ENCODE assay signal across 26 cellular contexts in genomic region chr4:7299051-7299907, GRCh38.
DNase-seq lines count a peak whose midpoint lies in the region; ATAC-seq and TF ChIP-seq lines count a peak whose summit lies in the region.
"Had no signal": no experiment of that assay in that cellular context is flagged by ENCODE, and none has a peak within 500 bp of the region (broad histone marks: within the 10 kb centered on the region; RNA-seq: fewer than 3 reads in every experiment).

No MANE protein-coding gene starts in this region.

- H3K27ac ChIP-seq in HEK293 (ENCODE audit: extremely low read depth, low read depth, low read length), result no peak overlapping the region
- H3K27ac ChIP-seq in dorsolateral prefrontal cortex, result peak overlapping the region in 31 of 59 donors; percentile 2 to 87 (median 41)
- H3K27ac ChIP-seq: breast epithelium, left ventricle myocardium inferior, neutrophil, SJSA1, upper lobe of left lung had no signal

- H3K36me3 ChIP-seq in HEK293 (ENCODE audit: control insufficient read depth in 2 of 2, insufficient read depth in 1 of 2, low read length in 2 of 2), result no peaks in the 10 kb centered on the region
- H3K36me3 ChIP-seq: breast epithelium, left ventricle myocardium inferior, neutrophil, SJSA1, upper lobe of left lung had no signal

- no peak for TF ChIP-seq CTCF in HEK293 (tag by site-specific recombination; IDR thresholded peaks at IDR 0.05)
- TF ChIP-seq CTCF in dorsolateral prefrontal cortex (IDR thresholded peaks at IDR 0.05 in 54 of 56, conservative IDR thresholded peaks at IDR 0.05 in 2 of 56; ENCODE audit: low read depth in 1 of 56, partially characterized antibody in 56 of 56), result no peak
- TF ChIP-seq CTCF in neural crest cell (conservative IDR thresholded peaks at IDR 0.05), result no peak
- no peak for TF ChIP-seq CTCF in foreskin fibroblast (IDR thresholded peaks at IDR 0.05; ENCODE audit: low read depth, low read length)

- H3K27me3 Mint-ChIP-seq in neural crest cell (ENCODE audit: low read depth), result no peaks in the 10 kb centered on the region

- no peak for ATAC-seq in HG02840 (IDR thresholded peaks at IDR 0.05; ENCODE audit: low FRiP score, unreplicated experiment)
- ATAC-seq in HG03097 (IDR thresholded peaks at IDR 0.05; ENCODE audit: low FRiP score, unreplicated experiment), result no peak
- no peak for ATAC-seq in GM18907 (IDR thresholded peaks at IDR 0.05; ENCODE audit: unreplicated experiment)
- ATAC-seq: activated CD4-positive, alpha-beta T cell treated with anti-CD3 and anti-CD28 coated beads for 36 hours; activated CD8-positive, alpha-beta T cell treated with anti-CD3 and anti-CD28 coated beads for 36 hours; activated T-helper 17 cell treated with anti-CD3 and anti-CD28 coated beads, Interleukin-2, amount 50 U/mL, for 72 hours had no signal

- H3K4me3 ChIP-seq in HEK293 (ENCODE audit: low read depth, low read length) (no peak overlapping the region), dorsolateral prefrontal cortex (no peak overlapping the region), foreskin fibroblast (ENCODE audit: low read depth in 1 of 2, low read length in 2 of 2) (no peak overlapping the region)
- H3K4me3 ChIP-seq: breast epithelium, left ventricle myocardium inferior, SJSA1, upper lobe of left lung had no signal

- H3K27ac Mint-ChIP-seq in neural crest cell (ENCODE audit: unreplicated experiment), result peak overlapping the region; percentile 78
- H3K27ac Mint-ChIP-seq: activated CD4-positive, alpha-beta T cell treated with anti-CD3 and anti-CD28 coated beads for 36 hours; activated CD8-positive, alpha-beta T cell treated with anti-CD3 and anti-CD28 coated beads for 36 hours; activated naive CD4-positive, alpha-beta T cell treated with anti-CD3 and anti-CD28 coated beads, Interleukin-2, amount 50 U/mL, for 24 hours; activated T-helper 17 cell treated with anti-CD3 and anti-CD28 coated beads, Interleukin-2, amount 50 U/mL, for 72 hours; progenitor cell of endocrine pancreas had no signal

- peak overlapping the region; percentile 29 for H3K4me3 Mint-ChIP-seq in neural crest cell
- H3K4me3 Mint-ChIP-seq: activated CD4-positive, alpha-beta T cell treated with anti-CD3 and anti-CD28 coated beads for 36 hours; activated CD8-positive, alpha-beta T cell treated with anti-CD3 and anti-CD28 coated beads for 36 hours; activated naive CD4-positive, alpha-beta T cell treated with anti-CD3 and anti-CD28 coated beads, Interleukin-2, amount 50 U/mL, for 24 hours; activated T-helper 17 cell treated with anti-CD3 and anti-CD28 coated beads, Interleukin-2, amount 50 U/mL, for 72 hours had no signal

- intact Hi-C loops in dorsolateral prefrontal cortex (cut with DNase I), result loop anchor here (5.0 to 10.0 kb wide), 4 partner anchors 163 to 324 kb away; no protein-coding TSS in a partner anchor

- CTCF ChIA-PET in HEK293 (lab: Yijun Ruan, JAX), result interaction anchor here (0.8 to 0.9 kb wide), 2 partner anchors 107 to 295 kb away, joined by 3 read pairs; partner anchors contain the start of gene SORCS2

- H3K9me3 ChIP-seq in HEK293 (ENCODE audit: control insufficient read depth, insufficient read depth, low read depth, low read length), result no peaks in the 10 kb centered on the region
- H3K9me3 ChIP-seq: breast epithelium, left ventricle myocardium inferior, neutrophil, SJSA1, upper lobe of left lung had no signal

- H3K27me3 ChIP-seq in dorsolateral prefrontal cortex, result no peaks in the 10 kb centered on the region
- H3K27me3 ChIP-seq: SJSA1, upper lobe of left lung had no signal

- H3K4me1 Mint-ChIP-seq in neural crest cell, result peaks cover 45% of the 10 kb centered on the region
- H3K4me1 Mint-ChIP-seq: activated CD4-positive, alpha-beta T cell treated with anti-CD3 and anti-CD28 coated beads for 36 hours; activated naive CD4-positive, alpha-beta T cell treated with anti-CD3 and anti-CD28 coated beads, Interleukin-2, amount 50 U/mL, for 24 hours; activated T-helper 17 cell treated with anti-CD3 and anti-CD28 coated beads, Interleukin-2, amount 50 U/mL, for 72 hours had no signal

- no peaks in the 10 kb centered on the region for H3K36me3 Mint-ChIP-seq in neural crest cell (ENCODE audit: low read depth)
- H3K36me3 Mint-ChIP-seq: activated naive CD4-positive, alpha-beta T cell treated with anti-CD3 and anti-CD28 coated beads, Interleukin-2, amount 50 U/mL, for 24 hours had no signal

- no peaks in the 10 kb centered on the region for H3K4me1 ChIP-seq in HEK293 (ENCODE audit: control insufficient read depth, insufficient read depth, low read length)
- H3K4me1 ChIP-seq: breast epithelium, SJSA1 had no signal

- no peaks in the 10 kb centered on the region for H3K9me3 Mint-ChIP-seq in neural crest cell
- H3K9me3 Mint-ChIP-seq: activated CD8-positive, alpha-beta T cell treated with anti-CD3 and anti-CD28 coated beads for 36 hours; activated naive CD4-positive, alpha-beta T cell treated with anti-CD3 and anti-CD28 coated beads, Interleukin-2, amount 50 U/mL, for 24 hours; activated T-helper 17 cell treated with anti-CD3 and anti-CD28 coated beads, Interleukin-2, amount 50 U/mL, for 72 hours had no signal

- POLR2A ChIA-PET in HEK293 (lab: Yijun Ruan, JAX), result no interaction called here

- DNase-seq in NCI-H2171 (lab: John Stamatoyannopoulos, UW) (peak; percentile 74), dorsolateral prefrontal cortex (peak in 1 of 10 donors; percentile 24), neural crest cell (ENCODE audit: low read depth, low spot score) (no peak), foreskin fibroblast (no peak)
- DNase-seq: activated CD4-positive, alpha-beta T cell treated with anti-CD3 and anti-CD28 coated beads for 36 hours; activated CD8-positive, alpha-beta T cell treated with anti-CD3 and anti-CD28 coated beads for 36 hours; amniotic stem cell; effector memory CD4-positive, alpha-beta T cell; KG1; left ventricle myocardium inferior; mesendoderm; NCI-H1105 treated with DMSO at 0.1 percent for 48 hours; NCI-H2081; stimulated activated CD4-positive, alpha-beta T cell treated with anti-CD3 and anti-CD28 coated beads, Interleukin-4, amount 100 ng/mL, for 24 hours; T-helper 9 cell; upper lobe of left lung had no signal

TF ChIP-seq in HEK293, 187 proteins besides CTCF, POLR2A, EP300 and RAD21:
- TF ChIP-seq ZFHX2 (tag by site-specific recombination; conservative IDR thresholded peaks at IDR 0.05), result peak; percentile 70
- peak; percentile 72 for TF ChIP-seq EGR2 (tag by site-specific recombination; IDR thresholded peaks at IDR 0.05; ENCODE audit: low read depth)
- no peak for TF ChIP-seq ZBTB44 (tag by site-specific recombination; IDR thresholded peaks at IDR 0.05)
- TF ChIP-seq ZNF280C (tag by site-specific recombination; IDR thresholded peaks at IDR 0.05), result no peak
TF ChIP-seq in HEK293: peak in this region for 2.
